ENCODE assay signal across 12 cellular contexts in genomic region chr12:65189028-65189718, GRCh38. TPM values are rescaled to one million over a fixed set of nuclear protein-coding genes. Genes with fewer than 3 reads are reported as not detected.
DNase-seq lines count a peak whose midpoint lies in the region; ATAC-seq and TF ChIP-seq lines count a peak whose summit lies in the region.
"Had no signal": no experiment of that assay in that cellular context is flagged by ENCODE, and none has a peak within 500 bp of the region (broad histone marks: within the 10 kb centered on the region; RNA-seq: fewer than 3 reads in every experiment).

No MANE protein-coding gene starts in this region.

- H3K4me1 ChIP-seq in right atrium auricular region, result peaks cover 0 to 10% of the 10 kb centered on the region in 2 donors

- H3K9me3 ChIP-seq in SU-DHL-6 (ENCODE audit: insufficient read depth, low read length) (no peaks in the 10 kb centered on the region), right atrium auricular region (no peaks in the 10 kb centered on the region)

- DNase-seq in Ammon's horn (ENCODE audit: low spot score) (no peak), NCI-H446 treated with DMSO at 0.1 percent for 48 hours (lab: John Stamatoyannopoulos, UW) (no peak), right atrium auricular region (ENCODE audit: low spot score) (no peak), HK-2 (ENCODE audit: unreplicated experiment) (no peak)
- DNase-seq: DMS153; NCI-H187 treated with DMSO at 0.1 percent for 48 hours; stimulated activated naive CD8-positive, alpha-beta T cell treated with anti-CD3 and anti-CD28 coated beads, Interleukin-15, amount 100 ng/mL, for 72 hours had no signal

- no peaks in the 10 kb centered on the region; the same call in 1 of the 2 replicates for H3F3A ChIP-seq in SU-DHL-6 (ENCODE audit: insufficient read depth)

- H4K20me1 ChIP-seq in SU-DHL-6 (ENCODE audit: low read depth, low read length), result peaks cover 9% of the 10 kb centered on the region; the same call in 1 of the 2 replicates

- H3K36me3 ChIP-seq in SU-DHL-6 (ENCODE audit: low read length) (no peaks in the 10 kb centered on the region; the same call in 1 of the 2 replicates), right atrium auricular region (no peaks in the 10 kb centered on the region)

- H3K27ac ChIP-seq in SU-DHL-6 (ENCODE audit: low read depth, low read length) (no peak overlapping the region), right atrium auricular region (no peak overlapping the region)

- H3K9ac ChIP-seq in SU-DHL-6 (ENCODE audit: low read length), result no peak overlapping the region

- peak overlapping the region; percentile 32 for H3K4me2 ChIP-seq in SU-DHL-6 (ENCODE audit: low read depth, low read length, poor library complexity, severe bottlenecking)

- H3K27me3 ChIP-seq in SU-DHL-6 (ENCODE audit: low read length), result no peaks in the 10 kb centered on the region
- no peaks in the 10 kb centered on the region for H3K27me3 ChIP-seq in right atrium auricular region

- ATAC-seq in GM18858 (IDR thresholded peaks at IDR 0.05; ENCODE audit: unreplicated experiment) (peak; percentile 94), GM21529 (IDR thresholded peaks at IDR 0.05; ENCODE audit: unreplicated experiment) (peak; percentile 93), HG03108 (IDR thresholded peaks at IDR 0.05; ENCODE audit: unreplicated experiment) (peak; percentile 91)
- ATAC-seq: SK-N-SH treated with all-trans-retinoic acid at 6 μM for 48 hours; stimulated activated naive CD8-positive, alpha-beta T cell treated with anti-CD3 and anti-CD28 coated beads, Interleukin-15, amount 100 ng/mL, for 72 hours had no signal

- no peak overlapping the region for H2AFZ ChIP-seq in SU-DHL-6 (ENCODE audit: low read depth, low read length, severe bottlenecking)

- peaks cover 100% of the 10 kb centered on the region for H3K79me2 ChIP-seq in SU-DHL-6 (ENCODE audit: insufficient read depth, low read length)

- TF ChIP-seq CTCF in SU-DHL-6 (IDR thresholded peaks at IDR 0.05; ENCODE audit: insufficient read depth, low read length, poor library complexity, severe bottlenecking), result no peak
- TF ChIP-seq CTCF in right atrium auricular region (IDR thresholded peaks at IDR 0.05), result no peak

- no peaks in the 10 kb centered on the region for H3K9me2 ChIP-seq in SU-DHL-6 (replicated peaks; ENCODE audit: insufficient read depth, low read length)

- no peak overlapping the region for H3K4me3 ChIP-seq in SU-DHL-6 (ENCODE audit: insufficient read depth, low read length, poor library complexity, severe bottlenecking)
- H3K4me3 ChIP-seq in right atrium auricular region, result no peak overlapping the region

RNA-seq across cellular contexts. Expression of gene LEMD3, which starts 19.8 kb away (rescaled TPM):
- 10 to 100 TPM; 11.3 to 14.0 TPM for total RNA-seq in right atrium auricular region
